Comparison of ENCODE assay signal across 17 cellular contexts in genomic region chr19:34357431-34357830, GRCh38. TPM values are rescaled to one million over a fixed set of nuclear protein-coding genes. Genes with fewer than 3 reads are reported as not detected.
A peak's percentile ranks its signal among the peaks of the same experiment; 100 is the strongest.
DNase-seq lines count a peak whose midpoint lies in the region; TF ChIP-seq lines count a peak whose summit lies in the region.
"Had no signal": no experiment of that assay in that cellular context is flagged by ENCODE, and none has a peak within 500 bp of the region (broad histone marks: within the 10 kb centered on the region; RNA-seq: fewer than 3 reads in every experiment).

No MANE protein-coding gene starts in this region.

- no peak overlapping the region for H3K4me3 Mint-ChIP-seq in activated CD4-positive, alpha-beta T cell treated with anti-CD3 and anti-CD28 coated beads, Interleukin-2, amount 10 ng/mL, durations not matched to agents 7 days and 5 days
- H3K4me3 Mint-ChIP-seq in activated naive CD8-positive, alpha-beta T cell, result peak overlapping the region; percentile 42
- no peak overlapping the region for H3K4me3 Mint-ChIP-seq in nephron progenitor cell
- H3K4me3 Mint-ChIP-seq: activated B cell treated with CpG ODN at 0.5 μM for 24 hours had no signal

- H3K27me3 Mint-ChIP-seq in activated CD4-positive, alpha-beta T cell treated with anti-CD3 and anti-CD28 coated beads, Interleukin-2, amount 10 ng/mL, durations not matched to agents 7 days and 5 days, result no peaks in the 10 kb centered on the region
- H3K27me3 Mint-ChIP-seq in activated naive CD8-positive, alpha-beta T cell, result no peaks in the 10 kb centered on the region
- peaks cover 7% of the 10 kb centered on the region for H3K27me3 Mint-ChIP-seq in nephron progenitor cell (ENCODE audit: low read depth, poor library complexity)
- H3K27me3 Mint-ChIP-seq: activated B cell treated with CpG ODN at 0.5 μM for 24 hours had no signal

- peak overlapping the region; percentile 21; the same call in 1 of the 2 replicates for H3K27ac ChIP-seq in HEK293 (ENCODE audit: extremely low read depth, low read depth, low read length)
- H3K27ac ChIP-seq: coronary artery, KMS-11, lower lobe of right lung had no signal

- peak overlapping the region; percentile 46 for H3K27ac Mint-ChIP-seq in activated CD4-positive, alpha-beta T cell treated with anti-CD3 and anti-CD28 coated beads, Interleukin-2, amount 10 ng/mL, durations not matched to agents 7 days and 5 days
- no peak overlapping the region for H3K27ac Mint-ChIP-seq in activated naive CD8-positive, alpha-beta T cell
- peak overlapping the region; percentile 37 for H3K27ac Mint-ChIP-seq in nephron progenitor cell

- H3K4me1 ChIP-seq in HEK293 (ENCODE audit: control insufficient read depth, insufficient read depth, low read length), result peaks cover 8% of the 10 kb centered on the region

- H3K9me3 ChIP-seq in HEK293 (ENCODE audit: control insufficient read depth, insufficient read depth, low read depth, low read length), result no peaks in the 10 kb centered on the region
- H3K9me3 ChIP-seq: lower lobe of right lung, stomach had no signal

- peaks cover 16% of the 10 kb centered on the region for H3K36me3 Mint-ChIP-seq in activated CD4-positive, alpha-beta T cell treated with anti-CD3 and anti-CD28 coated beads, Interleukin-2, amount 10 ng/mL, durations not matched to agents 7 days and 5 days (ENCODE audit: low read depth)
- H3K36me3 Mint-ChIP-seq in activated naive CD8-positive, alpha-beta T cell, result no peaks in the 10 kb centered on the region
- peaks cover 21% of the 10 kb centered on the region for H3K36me3 Mint-ChIP-seq in nephron progenitor cell (ENCODE audit: low read depth)

- no peak for DNase-seq in activated CD4-positive, alpha-beta T cell treated with anti-CD3 and anti-CD28 coated beads, Interleukin-2, amount 10 ng/mL, durations not matched to agents 7 days and 5 days
- no peak for DNase-seq in activated CD4-positive, alpha-beta T cell treated with anti-CD3 and anti-CD28 coated beads, Interleukin-2, amount 50 U/mL, for 48 hours
- no peak for DNase-seq in nephron progenitor cell
- DNase-seq in NCI-H2029 (lab: John Stamatoyannopoulos, UW), result no peak
- DNase-seq in UCSD-AML1 (lab: John Stamatoyannopoulos, UW; ENCODE audit: unreplicated experiment), result no peak
- DNase-seq in cerebellar nuclear complex (lab: John Stamatoyannopoulos, UW), result no peak
- DNase-seq: ACHN, activated B cell treated with CpG ODN at 0.5 μM for 24 hours, glutamatergic neuron, lower lobe of right lung, NCI-H1105 treated with DMSO at 0.1 percent for 48 hours, NCI-H2171 treated with DMSO at 0.1 percent for 48 hours, stomach had no signal

- peaks cover 24 to 38% of the 10 kb centered on the region in 2 experiments for H3K36me3 ChIP-seq in HEK293 (ENCODE audit: control insufficient read depth in 2 of 2, insufficient read depth in 1 of 2, low read length in 2 of 2)

- TF ChIP-seq CTCF in HEK293 (tag by site-specific recombination; IDR thresholded peaks at IDR 0.05) (no peak), nephron progenitor cell (IDR thresholded peaks at IDR 0.05) (no peak)

- POLR2A ChIA-PET in activated CD4-positive, alpha-beta T cell treated with anti-CD3 and anti-CD28 coated beads, Interleukin-2, amount 10 ng/mL, durations not matched to agents 7 days and 5 days (lab: Charles Lee), result no interaction called here
- POLR2A ChIA-PET in HEK293 (lab: Yijun Ruan, JAX), result interaction anchor here (0.5 to 0.8 kb wide), 2 partner anchors 11 to 1410 kb away, joined by 3 to 6 read pairs; no protein-coding TSS in a partner anchor

- H3K9me3 Mint-ChIP-seq in activated CD4-positive, alpha-beta T cell treated with anti-CD3 and anti-CD28 coated beads, Interleukin-2, amount 10 ng/mL, durations not matched to agents 7 days and 5 days, result no peaks in the 10 kb centered on the region
- no peaks in the 10 kb centered on the region for H3K9me3 Mint-ChIP-seq in activated naive CD8-positive, alpha-beta T cell (ENCODE audit: low read depth)
- H3K9me3 Mint-ChIP-seq in nephron progenitor cell, result no peaks in the 10 kb centered on the region
- H3K9me3 Mint-ChIP-seq: activated B cell treated with CpG ODN at 0.5 μM for 24 hours had no signal

- CTCF ChIA-PET in activated CD4-positive, alpha-beta T cell treated with anti-CD3 and anti-CD28 coated beads, Interleukin-2, amount 10 ng/mL, durations not matched to agents 7 days and 5 days (lab: Charles Lee), result interaction anchor here (0.9 to 1.9 kb wide), 2 partner anchors 8 to 11 kb away, joined by 3 to 4 read pairs; partner anchors contain the start of gene GPI
- CTCF ChIA-PET in HEK293 (lab: Yijun Ruan, JAX), result interaction anchor here (0.6 to 3.6 kb wide), 4 partner anchors 11 to 202 kb away, joined by 3 to 29 read pairs (median 3); no protein-coding TSS in a partner anchor

- peaks cover 41% of the 10 kb centered on the region for H3K4me1 Mint-ChIP-seq in activated CD4-positive, alpha-beta T cell treated with anti-CD3 and anti-CD28 coated beads, Interleukin-2, amount 10 ng/mL, durations not matched to agents 7 days and 5 days
- H3K4me1 Mint-ChIP-seq in activated naive CD8-positive, alpha-beta T cell (ENCODE audit: low read depth), result peaks cover 24% of the 10 kb centered on the region
- H3K4me1 Mint-ChIP-seq in nephron progenitor cell, result peaks cover 37% of the 10 kb centered on the region

- no peak overlapping the region for H3K4me3 ChIP-seq in HEK293 (ENCODE audit: low read depth, low read length)
- H3K4me3 ChIP-seq: coronary artery, lower lobe of right lung, stomach had no signal

TF ChIP-seq in HEK293, 187 proteins besides CTCF, POLR2A, EP300 and RAD21:
- TF ChIP-seq ZNF114 (tag by site-specific recombination; IDR thresholded peaks at IDR 0.05) (no peak), SETDB1 (IDR thresholded peaks at IDR 0.05; ENCODE audit: insufficient read length, low read length) (no peak), HOXC10 (CRISPR knock-in tag; IDR thresholded peaks at IDR 0.05) (no peak), FEZF1 (tag by site-specific recombination; IDR thresholded peaks at IDR 0.05) (no peak), ZNF639 (tag by site-specific recombination; IDR thresholded peaks at IDR 0.05) (no peak), ZSCAN30 (tag by site-specific recombination; IDR thresholded peaks at IDR 0.05) (no peak), SCRT1 (tag by site-specific recombination; IDR thresholded peaks at IDR 0.05; ENCODE audit: borderline replicate concordance) (peak; percentile 87), ZNF585B (tag by site-specific recombination; IDR thresholded peaks at IDR 0.05) (no peak), SCRT2 (tag by site-specific recombination; IDR thresholded peaks at IDR 0.05) (peak; percentile 91)

RNA-seq across cellular contexts. Expression of gene GPI, which starts 7.6 kb away (rescaled TPM):
- total RNA-seq in activated CD4-positive, alpha-beta T cell treated with anti-CD3 and anti-CD28 coated beads, Interleukin-2, amount 10 ng/mL, durations not matched to agents 7 days and 5 days, result 100 to 1,000 TPM; 404 to 442 TPM

RNA-seq across cellular contexts. Expression of gene PDCD2L, which starts 46.8 kb away (rescaled TPM):
- 10 to 100 TPM in 1 of 2 experiments, 1 to 10 TPM in 1; 9.4 to 13.4 TPM for total RNA-seq in activated CD4-positive, alpha-beta T cell treated with anti-CD3 and anti-CD28 coated beads, Interleukin-2, amount 10 ng/mL, durations not matched to agents 7 days and 5 days
